ENCODE assay signal across 15 cellular contexts in the genomic region with DNA sequence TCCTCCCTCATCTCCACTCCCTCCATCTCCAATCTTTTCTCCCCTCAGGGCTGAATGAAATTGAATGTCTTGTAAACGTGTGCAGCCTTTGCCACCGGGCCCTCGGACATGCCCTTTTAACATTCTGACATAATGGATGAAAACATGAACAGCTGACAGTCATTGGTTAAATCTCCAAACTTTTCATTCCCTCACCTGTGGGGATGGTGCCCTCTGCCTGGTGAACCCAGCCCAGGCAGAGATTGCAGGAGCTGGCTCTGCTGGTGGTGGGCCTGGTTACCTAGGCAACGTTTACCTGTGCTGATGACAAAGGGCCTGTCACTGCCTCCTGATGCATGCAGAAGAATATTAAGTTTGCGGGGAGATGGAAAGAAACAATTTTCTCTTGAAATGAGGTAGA.
"Had no signal": no experiment of that assay in that cellular context is flagged by ENCODE, and none has a peak within 500 bp of the region (broad histone marks: within the 10 kb centered on the region; RNA-seq: fewer than 3 reads in every experiment).

No MANE protein-coding gene starts in this region.

- H3K9me3 Mint-ChIP-seq: activated CD4-positive, alpha-beta memory T cell treated with anti-CD3 and anti-CD28 coated beads for 36 hours; naive thymus-derived CD4-positive, alpha-beta T cell; stimulated activated memory B cell treated with anti-CD40 and anti-IgM and Interleukin-4, amounts not matched to agents 10 μg/mL and 1 μg/mL and 100 μg/mL, for 72 hours had no signal

- H3K27ac Mint-ChIP-seq: activated CD4-positive, alpha-beta memory T cell treated with anti-CD3 and anti-CD28 coated beads for 36 hours; activated CD4-positive, alpha-beta T cell treated with anti-CD3 and anti-CD28 coated beads for 36 hours; activated CD8-positive, alpha-beta memory T cell treated with anti-CD3 and anti-CD28 coated beads, Interleukin-2, amount 10 ng/mL, durations not matched to agents 7 days and 5 days; naive thymus-derived CD4-positive, alpha-beta T cell; stimulated activated memory B cell treated with anti-CD40 and anti-IgM and Interleukin-4, amounts not matched to agents 10 μg/mL and 1 μg/mL and 100 μg/mL, for 72 hours had no signal

- H3K27me3 Mint-ChIP-seq: activated CD4-positive, alpha-beta T cell treated with anti-CD3 and anti-CD28 coated beads for 36 hours; stimulated activated memory B cell treated with anti-CD40 and anti-IgM and Interleukin-4, amounts not matched to agents 10 μg/mL and 1 μg/mL and 100 μg/mL, for 72 hours had no signal

- H3K4me3 Mint-ChIP-seq: activated CD4-positive, alpha-beta memory T cell treated with anti-CD3 and anti-CD28 coated beads for 36 hours; activated CD4-positive, alpha-beta T cell treated with anti-CD3 and anti-CD28 coated beads for 36 hours; activated CD8-positive, alpha-beta memory T cell treated with anti-CD3 and anti-CD28 coated beads, Interleukin-2, amount 10 ng/mL, durations not matched to agents 7 days and 5 days; naive thymus-derived CD4-positive, alpha-beta T cell; stimulated activated memory B cell treated with anti-CD40 and anti-IgM and Interleukin-4, amounts not matched to agents 10 μg/mL and 1 μg/mL and 100 μg/mL, for 72 hours had no signal

- H3K36me3 Mint-ChIP-seq: activated CD4-positive, alpha-beta memory T cell treated with anti-CD3 and anti-CD28 coated beads for 36 hours; activated CD8-positive, alpha-beta memory T cell treated with anti-CD3 and anti-CD28 coated beads, Interleukin-2, amount 10 ng/mL, durations not matched to agents 7 days and 5 days; stimulated activated memory B cell treated with anti-CD40 and anti-IgM and Interleukin-4, amounts not matched to agents 10 μg/mL and 1 μg/mL and 100 μg/mL, for 72 hours had no signal

- DNase-seq: activated CD4-positive, alpha-beta memory T cell treated with anti-CD3 and anti-CD28 coated beads for 36 hours; activated CD4-positive, alpha-beta T cell treated with anti-CD3 and anti-CD28 coated beads for 36 hours; activated CD8-positive, alpha-beta memory T cell treated with anti-CD3 and anti-CD28 coated beads, Interleukin-2, amount 10 ng/mL, durations not matched to agents 7 days and 5 days; activated naive CD4-positive, alpha-beta T cell treated with anti-CD3 and anti-CD28 coated beads, Interleukin-2, amount 50 U/mL, for 16 hours; activated T-cell treated with anti-CD3 and anti-CD28 coated beads, Interleukin-2, amount 50 U/mL, for 1 hour; dermis blood vessel endothelial cell; gastrocnemius medialis; heart right ventricle; islet precursor cell; mucosa of descending colon; naive thymus-derived CD4-positive, alpha-beta T cell; stimulated activated CD4-positive, alpha-beta T cell treated with anti-CD3 and anti-CD28 coated beads, Interleukin-2, amount 100 ng/mL, for 48 hours; WERI-Rb-1 had no signal

- ATAC-seq: activated CD4-positive, alpha-beta T cell treated with anti-CD3 and anti-CD28 coated beads for 36 hours; activated CD8-positive, alpha-beta memory T cell treated with anti-CD3 and anti-CD28 coated beads, Interleukin-2, amount 10 ng/mL, durations not matched to agents 7 days and 5 days; gastrocnemius medialis; heart right ventricle; left lung; mucosa of descending colon; naive thymus-derived CD4-positive, alpha-beta T cell; stimulated activated memory B cell treated with anti-CD40 and anti-IgM and Interleukin-4, amounts not matched to agents 10 μg/mL and 1 μg/mL and 100 μg/mL, for 72 hours had no signal

- H3K4me1 Mint-ChIP-seq: activated CD4-positive, alpha-beta T cell treated with anti-CD3 and anti-CD28 coated beads for 36 hours; activated CD8-positive, alpha-beta memory T cell treated with anti-CD3 and anti-CD28 coated beads, Interleukin-2, amount 10 ng/mL, durations not matched to agents 7 days and 5 days; naive thymus-derived CD4-positive, alpha-beta T cell; stimulated activated memory B cell treated with anti-CD40 and anti-IgM and Interleukin-4, amounts not matched to agents 10 μg/mL and 1 μg/mL and 100 μg/mL, for 72 hours had no signal
